In the genomic region with DNA sequence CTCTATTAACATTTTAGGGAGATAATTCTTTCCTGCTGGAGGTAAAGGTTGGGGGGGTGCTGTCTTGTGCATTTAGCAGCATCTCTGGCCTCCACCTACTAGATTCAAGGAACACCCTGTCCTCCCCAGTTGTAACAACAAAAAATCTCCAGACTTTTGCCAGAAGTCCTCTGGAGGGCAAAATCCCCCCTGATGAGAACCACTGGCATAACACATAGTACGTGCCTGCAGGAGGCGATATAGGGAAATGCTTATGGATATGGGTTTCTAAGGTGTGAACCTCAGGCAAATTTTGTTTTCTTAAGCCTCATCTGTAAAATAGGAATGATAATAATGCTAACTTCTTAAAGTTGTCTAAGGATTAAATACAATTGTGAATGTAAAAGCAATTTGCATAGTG, we compare ENCODE assay signal across 12 cellular contexts. TPM values are rescaled to one million over a fixed set of nuclear protein-coding genes. Genes with fewer than 3 reads are reported as not detected.
DNase-seq lines count a peak whose midpoint lies in the region; ATAC-seq and TF ChIP-seq lines count a peak whose summit lies in the region.
"Had no signal": no experiment of that assay in that cellular context is flagged by ENCODE, and none has a peak within 500 bp of the region (broad histone marks: within the 10 kb centered on the region; RNA-seq: fewer than 3 reads in every experiment).

No MANE protein-coding gene starts in this region.

- no peaks in the 10 kb centered on the region for H3K36me3 Mint-ChIP-seq in chondrocyte (ENCODE audit: low read depth)

- no peak overlapping the region for H3K9ac ChIP-seq in Loucy (ENCODE audit: low read depth, low read length, poor library complexity, severe bottlenecking)

- H3K4me3 ChIP-seq in Loucy (ENCODE audit: low read length, poor library complexity, severe bottlenecking): no peak overlapping the region

- H3K79me2 ChIP-seq in Loucy (ENCODE audit: insufficient read depth, low read length): peaks cover 13% of the 10 kb centered on the region

- no peaks in the 10 kb centered on the region for H3F3A ChIP-seq in Loucy (ENCODE audit: low read depth)

- H3K27me3 ChIP-seq in Loucy (ENCODE audit: insufficient read depth, low read length, poor library complexity, severe bottlenecking): no peaks in the 10 kb centered on the region

- no peak overlapping the region for H2AFZ ChIP-seq in Loucy (ENCODE audit: low read length)

- no peak overlapping the region for H3K4me3 Mint-ChIP-seq in stimulated activated naive CD8-positive, alpha-beta T cell treated with anti-CD3 and anti-CD28 coated beads, Interleukin-15, amount 100 ng/mL, for 72 hours
- H3K4me3 Mint-ChIP-seq in chondrocyte (ENCODE audit: unreplicated experiment): no peak overlapping the region

- no peaks in the 10 kb centered on the region for H3K9me3 Mint-ChIP-seq in stimulated activated naive CD8-positive, alpha-beta T cell treated with anti-CD3 and anti-CD28 coated beads, Interleukin-15, amount 100 ng/mL, for 72 hours
- H3K9me3 Mint-ChIP-seq in chondrocyte (ENCODE audit: low read depth): no peaks in the 10 kb centered on the region

- H4K20me1 ChIP-seq in Loucy (ENCODE audit: insufficient read depth, low read length, poor library complexity, severe bottlenecking): peaks cover 13% of the 10 kb centered on the region

- H3K9me3 ChIP-seq in Loucy (ENCODE audit: insufficient read depth, low read depth, low read length): no peaks in the 10 kb centered on the region
- H3K9me3 ChIP-seq: left ventricle myocardium inferior had no signal

- H3K27ac Mint-ChIP-seq in stimulated activated naive CD8-positive, alpha-beta T cell treated with anti-CD3 and anti-CD28 coated beads, Interleukin-15, amount 100 ng/mL, for 72 hours: no peak overlapping the region
- H3K27ac Mint-ChIP-seq in chondrocyte (ENCODE audit: unreplicated experiment): no peak overlapping the region

- TF ChIP-seq CTCF in Loucy (conservative IDR thresholded peaks at IDR 0.05; ENCODE audit: low read length) (peak; percentile 73), chondrocyte (IDR thresholded peaks at IDR 0.05) (peak; percentile 61)

- H3K4me2 ChIP-seq in Loucy (ENCODE audit: low read depth, low read length, poor library complexity, severe bottlenecking): no peak overlapping the region

- peaks cover 38% of the 10 kb centered on the region for H3K4me1 Mint-ChIP-seq in stimulated activated naive CD8-positive, alpha-beta T cell treated with anti-CD3 and anti-CD28 coated beads, Interleukin-15, amount 100 ng/mL, for 72 hours
- H3K4me1 Mint-ChIP-seq in chondrocyte (ENCODE audit: low read depth): peaks cover 27% of the 10 kb centered on the region

- no peaks in the 10 kb centered on the region for H3K36me3 ChIP-seq in Loucy (ENCODE audit: insufficient read depth, low read length)
- H3K36me3 ChIP-seq: left ventricle myocardium inferior had no signal

- peaks cover 21% of the 10 kb centered on the region for H3K4me1 ChIP-seq in Loucy (ENCODE audit: insufficient read depth, low read length, poor library complexity, severe bottlenecking)

- no peaks in the 10 kb centered on the region for H3K9me2 ChIP-seq in Loucy (replicated peaks; ENCODE audit: low read depth, low read length)

- ATAC-seq in stimulated activated naive CD8-positive, alpha-beta T cell treated with anti-CD3 and anti-CD28 coated beads, Interleukin-15, Interleukin-2, amounts not matched to agents 100 U/mL and 50 U/mL, for 24 hours: no peak
- ATAC-seq in stimulated activated naive CD8-positive, alpha-beta T cell treated with anti-CD3 and anti-CD28 coated beads, Interleukin-15, amount 100 ng/mL, for 72 hours: no peak
- ATAC-seq in HG02870 (IDR thresholded peaks at IDR 0.05; ENCODE audit: unreplicated experiment): no peak
- no peak for ATAC-seq in GM19395 (IDR thresholded peaks at IDR 0.05; ENCODE audit: unreplicated experiment)

- DNase-seq in stimulated activated naive CD8-positive, alpha-beta T cell treated with anti-CD3 and anti-CD28 coated beads, Interleukin-15, Interleukin-2, amounts not matched to agents 100 U/mL and 50 U/mL, for 24 hours: peak; percentile 33
- no peak for DNase-seq in stimulated activated naive CD8-positive, alpha-beta T cell treated with anti-CD3 and anti-CD28 coated beads, Interleukin-15, amount 100 ng/mL, for 72 hours
- DNase-seq in chondrocyte (ENCODE audit: low spot score) (no peak), NCI-H1048 (lab: John Stamatoyannopoulos, UW) (no peak), NCI-H2029 treated with DMSO at 0.1 percent for 48 hours (lab: John Stamatoyannopoulos, UW) (no peak)
- DNase-seq: activated CD4-positive, alpha-beta T cell treated with anti-CD3 and anti-CD28 coated beads for 1 hour; DMS153; left ventricle myocardium inferior; retina had no signal

- H3K27me3 Mint-ChIP-seq in stimulated activated naive CD8-positive, alpha-beta T cell treated with anti-CD3 and anti-CD28 coated beads, Interleukin-15, amount 100 ng/mL, for 72 hours: peaks cover 16% of the 10 kb centered on the region
- H3K27me3 Mint-ChIP-seq in chondrocyte (ENCODE audit: low read depth): peaks cover 10% of the 10 kb centered on the region

RNA-seq across cellular contexts. Expression of a gene that starts 2.9 kb away (rescaled TPM):
- total RNA-seq in chondrocyte: 5.7 to 10.6 TPM (median 7.6 TPM) in 3 replicates
